1 cellular context compared by ENCODE assay signal in the genomic region with DNA sequence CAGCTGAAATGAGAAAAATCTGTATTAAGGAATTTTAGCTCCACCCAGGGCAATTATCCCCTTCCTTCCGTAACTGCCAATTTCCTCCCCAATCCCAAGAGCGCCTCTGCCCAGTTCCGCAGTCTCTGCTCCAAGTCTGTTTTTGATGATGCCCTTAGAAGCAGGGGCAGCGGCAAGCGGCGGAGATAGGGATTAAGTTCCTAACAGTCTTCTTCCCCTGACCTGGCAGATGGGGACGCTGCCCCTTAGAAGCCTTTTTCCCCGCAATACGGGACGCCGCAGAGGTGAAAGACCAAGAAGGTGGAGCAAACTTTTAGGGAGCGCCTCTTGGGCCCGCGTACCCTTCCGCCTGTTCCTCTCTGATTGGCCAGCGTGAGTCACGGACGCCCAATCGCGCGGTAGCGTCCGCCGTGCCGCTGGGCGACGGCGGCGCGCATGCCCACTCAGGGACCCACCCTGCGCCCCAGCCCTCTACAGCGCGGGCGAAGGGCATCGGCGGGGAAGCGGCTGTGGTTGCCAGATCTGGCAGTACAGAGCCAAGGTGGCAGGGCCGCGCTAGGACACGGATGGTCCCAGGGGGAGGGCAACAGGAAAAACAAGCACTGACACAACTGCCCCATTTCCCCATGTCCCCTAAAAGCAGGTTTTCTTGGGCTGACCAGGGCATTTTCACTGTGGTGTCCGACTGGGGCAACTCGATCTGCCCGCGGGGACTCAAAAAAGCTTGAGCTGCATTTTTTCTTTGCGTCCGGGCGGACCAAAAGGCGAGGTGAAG.
TF ChIP-seq lines count a peak whose summit lies in the region.

No MANE protein-coding gene starts in this region.

TF ChIP-seq in HEK293, 187 proteins besides CTCF, POLR2A, EP300 and RAD21 (continued from another document and continues in another):
- TF ChIP-seq, protein P1, sequence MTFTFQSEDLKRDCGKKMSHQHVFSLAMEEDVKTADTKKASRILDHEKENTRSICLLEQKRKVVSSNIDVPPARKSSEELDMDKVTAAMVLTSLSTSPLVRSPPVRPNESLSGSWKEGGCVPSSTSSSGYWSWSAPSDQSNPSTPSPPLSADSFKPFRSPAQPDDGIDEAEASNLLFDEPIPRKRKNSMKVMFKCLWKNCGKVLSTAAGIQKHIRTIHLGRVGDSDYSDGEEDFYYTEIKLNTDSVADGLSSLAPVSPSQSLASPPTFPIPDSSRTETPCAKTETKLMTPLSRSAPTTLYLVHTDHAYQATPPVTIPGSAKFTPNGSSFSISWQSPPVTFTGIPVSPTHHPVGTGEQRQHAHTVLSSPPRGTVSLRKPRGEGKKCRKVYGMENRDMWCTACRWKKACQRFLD (tag by site-specific recombination; IDR thresholded peaks at IDR 0.05): no peak
- TF ChIP-seq, protein P2, sequence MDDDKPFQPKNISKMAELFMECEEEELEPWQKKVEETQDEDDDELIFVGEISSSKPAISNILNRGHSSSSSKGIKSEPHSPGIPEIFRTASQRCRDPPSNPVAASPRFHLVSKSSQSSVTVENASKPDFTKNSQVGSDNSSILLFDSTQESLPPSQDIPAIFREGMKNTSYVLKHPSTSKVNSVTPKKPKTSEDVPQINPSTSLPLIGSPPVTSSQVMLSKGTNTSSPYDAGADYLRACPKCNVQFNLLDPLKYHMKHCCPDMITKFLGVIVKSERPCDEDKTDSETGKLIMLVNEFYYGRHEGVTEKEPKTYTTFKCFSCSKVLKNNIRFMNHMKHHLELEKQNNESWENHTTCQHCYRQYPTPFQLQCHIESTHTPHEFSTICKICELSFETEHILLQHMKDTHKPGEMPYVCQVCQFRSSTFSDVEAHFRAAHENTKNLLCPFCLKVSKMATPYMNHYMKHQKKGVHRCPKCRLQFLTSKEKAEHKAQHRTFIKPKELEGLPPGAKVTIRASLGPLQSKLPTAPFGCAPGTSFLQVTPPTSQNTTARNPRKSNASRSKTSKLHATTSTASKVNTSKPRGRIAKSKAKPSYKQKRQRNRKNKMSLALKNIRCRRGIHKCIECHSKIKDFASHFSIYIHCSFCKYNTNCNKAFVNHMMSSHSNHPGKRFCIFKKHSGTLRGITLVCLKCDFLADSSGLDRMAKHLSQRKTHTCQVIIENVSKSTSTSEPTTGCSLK (tag by site-specific recombination; IDR thresholded peaks at IDR 0.05): no peak
- no peak for TF ChIP-seq ZNF596 (tag by site-specific recombination; IDR thresholded peaks at IDR 0.05)
- TF ChIP-seq, protein P3, sequence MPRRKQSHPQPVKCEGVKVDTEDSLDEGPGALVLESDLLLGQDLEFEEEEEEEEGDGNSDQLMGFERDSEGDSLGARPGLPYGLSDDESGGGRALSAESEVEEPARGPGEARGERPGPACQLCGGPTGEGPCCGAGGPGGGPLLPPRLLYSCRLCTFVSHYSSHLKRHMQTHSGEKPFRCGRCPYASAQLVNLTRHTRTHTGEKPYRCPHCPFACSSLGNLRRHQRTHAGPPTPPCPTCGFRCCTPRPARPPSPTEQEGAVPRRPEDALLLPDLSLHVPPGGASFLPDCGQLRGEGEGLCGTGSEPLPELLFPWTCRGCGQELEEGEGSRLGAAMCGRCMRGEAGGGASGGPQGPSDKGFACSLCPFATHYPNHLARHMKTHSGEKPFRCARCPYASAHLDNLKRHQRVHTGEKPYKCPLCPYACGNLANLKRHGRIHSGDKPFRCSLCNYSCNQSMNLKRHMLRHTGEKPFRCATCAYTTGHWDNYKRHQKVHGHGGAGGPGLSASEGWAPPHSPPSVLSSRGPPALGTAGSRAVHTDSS (tag by site-specific recombination; IDR thresholded peaks at IDR 0.05): no peak
- 0 out of 2 replicates have a peak, but pooled peaks have one; percentile 58 for TF ChIP-seq ZNF501 (tag by site-specific recombination; IDR thresholded peaks at IDR 0.05)
- peak; percentile 72 for TF ChIP-seq ZNF660 (tag by site-specific recombination; IDR thresholded peaks at IDR 0.05)
- TF ChIP-seq ZNF335 (tag by site-specific recombination; conservative IDR thresholded peaks at IDR 0.05): peak; percentile 85
- TF ChIP-seq, protein P4, sequence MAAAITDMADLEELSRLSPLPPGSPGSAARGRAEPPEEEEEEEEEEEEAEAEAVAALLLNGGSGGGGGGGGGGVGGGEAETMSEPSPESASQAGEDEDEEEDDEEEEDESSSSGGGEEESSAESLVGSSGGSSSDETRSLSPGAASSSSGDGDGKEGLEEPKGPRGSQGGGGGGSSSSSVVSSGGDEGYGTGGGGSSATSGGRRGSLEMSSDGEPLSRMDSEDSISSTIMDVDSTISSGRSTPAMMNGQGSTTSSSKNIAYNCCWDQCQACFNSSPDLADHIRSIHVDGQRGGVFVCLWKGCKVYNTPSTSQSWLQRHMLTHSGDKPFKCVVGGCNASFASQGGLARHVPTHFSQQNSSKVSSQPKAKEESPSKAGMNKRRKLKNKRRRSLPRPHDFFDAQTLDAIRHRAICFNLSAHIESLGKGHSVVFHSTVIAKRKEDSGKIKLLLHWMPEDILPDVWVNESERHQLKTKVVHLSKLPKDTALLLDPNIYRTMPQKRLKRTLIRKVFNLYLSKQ (tag by site-specific recombination; IDR thresholded peaks at IDR 0.05; ENCODE audit: borderline replicate concordance): no peak
- no peak for TF ChIP-seq ZIC2 (tag by site-specific recombination; IDR thresholded peaks at IDR 0.05)
- TF ChIP-seq, protein P5, sequence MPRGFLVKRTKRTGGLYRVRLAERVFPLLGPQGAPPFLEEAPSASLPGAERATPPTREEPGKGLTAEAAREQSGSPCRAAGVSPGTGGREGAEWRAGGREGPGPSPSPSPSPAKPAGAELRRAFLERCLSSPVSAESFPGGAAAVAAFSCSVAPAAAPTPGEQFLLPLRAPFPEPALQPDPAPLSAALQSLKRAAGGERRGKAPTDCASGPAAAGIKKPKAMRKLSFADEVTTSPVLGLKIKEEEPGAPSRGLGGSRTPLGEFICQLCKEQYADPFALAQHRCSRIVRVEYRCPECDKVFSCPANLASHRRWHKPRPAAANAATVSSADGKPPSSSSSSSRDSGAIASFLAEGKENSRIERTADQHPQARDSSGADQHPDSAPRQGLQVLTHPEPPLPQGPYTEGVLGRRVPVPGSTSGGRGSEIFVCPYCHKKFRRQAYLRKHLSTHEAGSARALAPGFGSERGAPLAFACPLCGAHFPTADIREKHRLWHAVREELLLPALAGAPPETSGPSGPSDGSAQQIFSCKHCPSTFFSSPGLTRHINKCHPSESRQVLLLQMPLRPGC (tag by site-specific recombination; IDR thresholded peaks at IDR 0.05): no peak
- no peak for TF ChIP-seq ZNF48 (tag by site-specific recombination; IDR thresholded peaks at IDR 0.05)
- no peak for TF ChIP-seq BCL11B (tag by site-specific recombination; IDR thresholded peaks at IDR 0.05; ENCODE audit: low read depth)
- no peak for TF ChIP-seq ZNF624 (tag by site-specific recombination; IDR thresholded peaks at IDR 0.05)
- no peak for TF ChIP-seq HOXC10 (CRISPR knock-in tag; IDR thresholded peaks at IDR 0.05)
- TF ChIP-seq, protein P6, sequence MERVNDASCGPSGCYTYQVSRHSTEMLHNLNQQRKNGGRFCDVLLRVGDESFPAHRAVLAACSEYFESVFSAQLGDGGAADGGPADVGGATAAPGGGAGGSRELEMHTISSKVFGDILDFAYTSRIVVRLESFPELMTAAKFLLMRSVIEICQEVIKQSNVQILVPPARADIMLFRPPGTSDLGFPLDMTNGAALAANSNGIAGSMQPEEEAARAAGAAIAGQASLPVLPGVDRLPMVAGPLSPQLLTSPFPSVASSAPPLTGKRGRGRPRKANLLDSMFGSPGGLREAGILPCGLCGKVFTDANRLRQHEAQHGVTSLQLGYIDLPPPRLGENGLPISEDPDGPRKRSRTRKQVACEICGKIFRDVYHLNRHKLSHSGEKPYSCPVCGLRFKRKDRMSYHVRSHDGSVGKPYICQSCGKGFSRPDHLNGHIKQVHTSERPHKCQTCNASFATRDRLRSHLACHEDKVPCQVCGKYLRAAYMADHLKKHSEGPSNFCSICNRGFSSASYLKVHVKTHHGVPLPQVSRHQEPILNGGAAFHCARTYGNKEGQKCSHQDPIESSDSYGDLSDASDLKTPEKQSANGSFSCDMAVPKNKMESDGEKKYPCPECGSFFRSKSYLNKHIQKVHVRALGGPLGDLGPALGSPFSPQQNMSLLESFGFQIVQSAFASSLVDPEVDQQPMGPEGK (tag by site-specific recombination; IDR thresholded peaks at IDR 0.05): peak; percentile 69
- no peak for TF ChIP-seq ZNF571 (tag by site-specific recombination; IDR thresholded peaks at IDR 0.05)
- TF ChIP-seq ZNF768 (tag by site-specific recombination; IDR thresholded peaks at IDR 0.05): no peak
- peak; percentile 36; the same call in 1 of the 2 replicates for TF ChIP-seq ZNF76 (tag by site-specific recombination; IDR thresholded peaks at IDR 0.05; ENCODE audit: borderline replicate concordance, low read depth)
- no peak for TF ChIP-seq ZNF433 (tag by site-specific recombination; IDR thresholded peaks at IDR 0.05; ENCODE audit: low read depth)
- TF ChIP-seq, protein P7, sequence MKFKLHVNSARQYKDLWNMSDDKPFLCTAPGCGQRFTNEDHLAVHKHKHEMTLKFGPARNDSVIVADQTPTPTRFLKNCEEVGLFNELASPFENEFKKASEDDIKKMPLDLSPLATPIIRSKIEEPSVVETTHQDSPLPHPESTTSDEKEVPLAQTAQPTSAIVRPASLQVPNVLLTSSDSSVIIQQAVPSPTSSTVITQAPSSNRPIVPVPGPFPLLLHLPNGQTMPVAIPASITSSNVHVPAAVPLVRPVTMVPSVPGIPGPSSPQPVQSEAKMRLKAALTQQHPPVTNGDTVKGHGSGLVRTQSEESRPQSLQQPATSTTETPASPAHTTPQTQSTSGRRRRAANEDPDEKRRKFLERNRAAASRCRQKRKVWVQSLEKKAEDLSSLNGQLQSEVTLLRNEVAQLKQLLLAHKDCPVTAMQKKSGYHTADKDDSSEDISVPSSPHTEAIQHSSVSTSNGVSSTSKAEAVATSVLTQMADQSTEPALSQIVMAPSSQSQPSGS (tag by site-specific recombination; IDR thresholded peaks at IDR 0.05; ENCODE audit: low read depth): no peak
- TF ChIP-seq, protein P8, sequence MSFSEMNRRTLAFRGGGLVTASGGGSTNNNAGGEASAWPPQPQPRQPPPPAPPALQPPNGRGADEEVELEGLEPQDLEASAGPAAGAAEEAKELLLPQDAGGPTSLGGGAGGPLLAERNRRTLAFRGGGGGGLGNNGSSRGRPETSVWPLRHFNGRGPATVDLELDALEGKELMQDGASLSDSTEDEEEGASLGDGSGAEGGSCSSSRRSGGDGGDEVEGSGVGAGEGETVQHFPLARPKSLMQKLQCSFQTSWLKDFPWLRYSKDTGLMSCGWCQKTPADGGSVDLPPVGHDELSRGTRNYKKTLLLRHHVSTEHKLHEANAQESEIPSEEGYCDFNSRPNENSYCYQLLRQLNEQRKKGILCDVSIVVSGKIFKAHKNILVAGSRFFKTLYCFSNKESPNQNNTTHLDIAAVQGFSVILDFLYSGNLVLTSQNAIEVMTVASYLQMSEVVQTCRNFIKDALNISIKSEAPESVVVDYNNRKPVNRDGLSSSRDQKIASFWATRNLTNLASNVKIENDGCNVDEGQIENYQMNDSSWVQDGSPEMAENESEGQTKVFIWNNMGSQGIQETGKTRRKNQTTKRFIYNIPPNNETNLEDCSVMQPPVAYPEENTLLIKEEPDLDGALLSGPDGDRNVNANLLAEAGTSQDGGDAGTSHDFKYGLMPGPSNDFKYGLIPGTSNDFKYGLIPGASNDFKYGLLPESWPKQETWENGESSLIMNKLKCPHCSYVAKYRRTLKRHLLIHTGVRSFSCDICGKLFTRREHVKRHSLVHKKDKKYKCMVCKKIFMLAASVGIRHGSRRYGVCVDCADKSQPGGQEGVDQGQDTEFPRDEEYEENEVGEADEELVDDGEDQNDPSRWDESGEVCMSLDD (tag by site-specific recombination; IDR thresholded peaks at IDR 0.05): no peak
- TF ChIP-seq ZNF560 (tag by site-specific recombination; IDR thresholded peaks at IDR 0.05; ENCODE audit: borderline replicate concordance): no peak
- no peak for TF ChIP-seq YY1 (tag by site-specific recombination; IDR thresholded peaks at IDR 0.05)
- TF ChIP-seq ZNF621 (tag by site-specific recombination; IDR thresholded peaks at IDR 0.05): no peak
- no peak for TF ChIP-seq ZNF548 (tag by site-specific recombination; IDR thresholded peaks at IDR 0.05)
- peak; percentile 89 for TF ChIP-seq ZBTB8A (tag by site-specific recombination; IDR thresholded peaks at IDR 0.05)
- TF ChIP-seq, protein P9, sequence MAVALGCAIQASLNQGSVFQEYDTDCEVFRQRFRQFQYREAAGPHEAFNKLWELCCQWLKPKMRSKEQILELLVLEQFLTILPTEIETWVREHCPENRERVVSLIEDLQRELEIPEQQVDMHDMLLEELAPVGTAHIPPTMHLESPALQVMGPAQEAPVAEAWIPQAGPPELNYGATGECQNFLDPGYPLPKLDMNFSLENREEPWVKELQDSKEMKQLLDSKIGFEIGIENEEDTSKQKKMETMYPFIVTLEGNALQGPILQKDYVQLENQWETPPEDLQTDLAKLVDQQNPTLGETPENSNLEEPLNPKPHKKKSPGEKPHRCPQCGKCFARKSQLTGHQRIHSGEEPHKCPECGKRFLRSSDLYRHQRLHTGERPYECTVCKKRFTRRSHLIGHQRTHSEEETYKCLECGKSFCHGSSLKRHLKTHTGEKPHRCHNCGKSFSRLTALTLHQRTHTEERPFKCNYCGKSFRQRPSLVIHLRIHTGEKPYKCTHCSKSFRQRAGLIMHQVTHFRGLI (tag by site-specific recombination; IDR thresholded peaks at IDR 0.05): no peak
- no peak for TF ChIP-seq ZNF664 (tag by site-specific recombination; IDR thresholded peaks at IDR 0.05)
- TF ChIP-seq ZNF23 (tag by site-specific recombination; IDR thresholded peaks at IDR 0.05; ENCODE audit: borderline replicate concordance): no peak
- TF ChIP-seq, protein P10, sequence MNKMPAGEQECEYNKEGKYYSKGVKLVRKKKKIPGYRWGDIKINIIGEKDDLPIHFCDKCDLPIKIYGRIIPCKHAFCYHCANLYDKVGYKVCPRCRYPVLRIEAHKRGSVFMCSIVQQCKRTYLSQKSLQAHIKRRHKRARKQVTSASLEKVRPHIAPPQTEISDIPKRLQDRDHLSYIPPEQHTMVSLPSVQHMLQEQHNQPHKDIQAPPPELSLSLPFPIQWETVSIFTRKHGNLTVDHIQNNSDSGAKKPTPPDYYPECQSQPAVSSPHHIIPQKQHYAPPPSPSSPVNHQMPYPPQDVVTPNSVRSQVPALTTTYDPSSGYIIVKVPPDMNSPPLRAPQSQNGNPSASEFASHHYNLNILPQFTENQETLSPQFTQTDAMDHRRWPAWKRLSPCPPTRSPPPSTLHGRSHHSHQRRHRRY (tag by site-specific recombination; IDR thresholded peaks at IDR 0.05): no peak
- TF ChIP-seq, protein P11, sequence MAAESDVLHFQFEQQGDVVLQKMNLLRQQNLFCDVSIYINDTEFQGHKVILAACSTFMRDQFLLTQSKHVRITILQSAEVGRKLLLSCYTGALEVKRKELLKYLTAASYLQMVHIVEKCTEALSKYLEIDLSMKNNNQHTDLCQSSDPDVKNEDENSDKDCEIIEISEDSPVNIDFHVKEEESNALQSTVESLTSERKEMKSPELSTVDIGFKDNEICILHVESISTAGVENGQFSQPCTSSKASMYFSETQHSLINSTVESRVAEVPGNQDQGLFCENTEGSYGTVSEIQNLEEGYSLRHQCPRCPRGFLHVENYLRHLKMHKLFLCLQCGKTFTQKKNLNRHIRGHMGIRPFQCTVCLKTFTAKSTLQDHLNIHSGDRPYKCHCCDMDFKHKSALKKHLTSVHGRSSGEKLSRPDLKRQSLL (tag by site-specific recombination; IDR thresholded peaks at IDR 0.05): no peak
- 0 out of 2 replicates have a peak, but pooled peaks have one; percentile 11 for TF ChIP-seq ZNF10 (tag by site-specific recombination; IDR thresholded peaks at IDR 0.05)
- no peak for TF ChIP-seq ZNF707 (tag by site-specific recombination; IDR thresholded peaks at IDR 0.05)
- TF ChIP-seq SALL2 (tag by site-specific recombination; IDR thresholded peaks at IDR 0.05; ENCODE audit: borderline replicate concordance): no peak
- no peak for TF ChIP-seq ZNF19 (tag by site-specific recombination; IDR thresholded peaks at IDR 0.05; ENCODE audit: low read depth)
